Comparison of ENCODE assay signal across 8 cellular contexts in the genomic region with DNA sequence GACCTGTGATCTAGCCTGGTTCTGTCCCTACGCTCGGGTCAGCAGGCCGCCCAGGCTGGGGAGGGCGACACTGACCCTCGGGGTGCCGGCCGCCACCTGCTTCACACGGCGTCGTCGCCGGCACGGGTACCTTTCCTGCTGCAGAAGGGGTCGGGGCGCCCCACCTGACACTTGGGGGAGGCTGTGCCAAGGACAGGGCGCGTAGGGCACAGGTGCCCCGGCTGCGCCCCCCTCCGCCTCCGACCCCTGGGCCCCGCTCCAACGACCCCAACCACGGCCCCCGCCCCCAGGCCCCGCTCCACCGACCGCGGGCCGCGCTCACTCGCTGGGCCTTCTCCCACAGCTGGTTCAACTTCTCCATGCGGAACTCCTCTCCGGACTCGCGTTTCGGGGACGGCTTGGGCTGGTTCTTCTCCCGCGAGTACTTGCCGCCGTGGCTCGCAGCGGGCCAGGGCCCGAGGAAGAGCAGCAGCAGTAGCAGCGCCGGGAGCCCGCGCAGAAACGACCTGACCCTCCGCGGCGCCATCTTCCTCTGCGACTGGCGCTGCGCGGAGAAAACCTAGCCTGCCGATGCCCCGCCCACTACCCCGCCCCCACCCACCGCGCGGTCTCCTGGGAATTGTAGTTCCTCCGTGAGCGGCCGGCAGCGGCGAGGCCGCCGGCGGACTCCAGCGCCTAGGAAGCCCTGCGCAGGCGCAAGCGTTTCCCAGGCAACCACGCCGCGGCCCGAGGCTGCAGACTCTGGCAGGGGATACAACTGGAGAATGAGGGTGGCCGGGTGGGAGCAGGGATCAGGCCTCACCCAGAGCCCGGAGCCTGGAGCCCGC. TPM values are rescaled to one million over a fixed set of nuclear protein-coding genes. Genes with fewer than 3 reads are reported as not detected.
DNase-seq lines count a peak whose midpoint lies in the region; ATAC-seq and TF ChIP-seq lines count a peak whose summit lies in the region.

A gene with protein sequence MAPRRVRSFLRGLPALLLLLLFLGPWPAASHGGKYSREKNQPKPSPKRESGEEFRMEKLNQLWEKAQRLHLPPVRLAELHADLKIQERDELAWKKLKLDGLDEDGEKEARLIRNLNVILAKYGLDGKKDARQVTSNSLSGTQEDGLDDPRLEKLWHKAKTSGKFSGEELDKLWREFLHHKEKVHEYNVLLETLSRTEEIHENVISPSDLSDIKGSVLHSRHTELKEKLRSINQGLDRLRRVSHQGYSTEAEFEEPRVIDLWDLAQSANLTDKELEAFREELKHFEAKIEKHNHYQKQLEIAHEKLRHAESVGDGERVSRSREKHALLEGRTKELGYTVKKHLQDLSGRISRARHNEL (minus strand): TSS at position 536 of the 827 bp plus-strand sequence. CDS start 10 bp downstream, at position 526.

- peak within 1 kb of the TSS in 1 of 2 donors; percentile 57 for H3K27ac ChIP-seq in liver (ENCODE audit: low read depth in 1 of 2, low read length in 2 of 2)

- H3K4me1 ChIP-seq in BE2C (no peaks in the 10 kb centered on the region; the same call in 1 of the 2 replicates), liver (ENCODE audit: control insufficient read depth in 4 of 4, insufficient read depth in 4 of 4, low read length in 3 of 4) (peaks cover 11 to 30% (median 17%) of the 10 kb centered on the region in 4 donors)

- no peak for TF ChIP-seq RAD21 in liver (IDR thresholded peaks at IDR 0.05)

- H3K9me3 ChIP-seq in BE2C (no peaks in the 10 kb centered on the region), liver (ENCODE audit: control insufficient read depth in 4 of 4, low read length in 3 of 4) (no peaks in the 10 kb centered on the region)

- WGBS in liver, result under 1% methylated on average over 82 of the region's 82 CpGs

- peak; percentile 75 for ATAC-seq in HG03460 (IDR thresholded peaks at IDR 0.05; ENCODE audit: unreplicated experiment)

- H3K27me3 ChIP-seq in BE2C (no peaks in the 10 kb centered on the region), liver (ENCODE audit: control insufficient read depth in 4 of 4, insufficient read depth in 4 of 4, low read length in 3 of 4) (no peaks in the 10 kb centered on the region)

- H3K4me3 ChIP-seq in BE2C (ENCODE audit: low read depth, low read length) (peak within 1 kb of the TSS; percentile 76), liver (ENCODE audit: low read depth in 1 of 3, low read length in 3 of 3) (peak within 1 kb of the TSS; percentile 65 to 97 (median 92))

- peak; percentile 96 for DNase-seq in BE2C
- peak; percentile 100 for DNase-seq in GM19240 (ENCODE audit: insufficient read length, low spot score)
- peak; percentile 74 for DNase-seq in NCI-H748 (lab: John Stamatoyannopoulos, UW; ENCODE audit: unreplicated experiment)
- peak; percentile 73 to 75 for DNase-seq in activated CD4-positive, alpha-beta T cell treated with anti-CD3 and anti-CD28 coated beads, Interleukin-2, amount 50 U/mL, for 4 hours
- peak; percentile 78 to 90 for DNase-seq in dermis microvascular lymphatic vessel endothelial cell (ENCODE audit: low read depth in 2 of 2)
- peak; percentile 88 for DNase-seq in stimulated activated CD4-positive, alpha-beta T cell treated with anti-CD3 and anti-CD28 coated beads, Interleukin-4, amount 100 ng/mL, for 24 hours

- TF ChIP-seq CTCF in BE2C (IDR thresholded peaks at IDR 0.05; ENCODE audit: low read depth, low read length) (no peak), liver (IDR thresholded peaks at IDR 0.05; ENCODE audit: low read depth, low read length, missing input control) (no peak)

- H3K36me3 ChIP-seq in BE2C (peaks cover 11% of the 10 kb centered on the region; the same call in 1 of the 2 replicates), liver (ENCODE audit: control insufficient read depth in 4 of 4, insufficient read depth in 3 of 4, low read depth in 1 of 4, low read length in 3 of 4) (peaks cover 0 to 5% (median 1%) of the 10 kb centered on the region in 4 donors)

- H3K9ac ChIP-seq in liver (ENCODE audit: low read depth in 1 of 2, low read length in 2 of 2), result peak within 1 kb of the TSS in 1 of 2 donors; percentile 43

TF ChIP-seq in liver, 16 proteins besides CTCF, POLR2A, EP300 and RAD21:
- peak in 1 of 2 donors; percentile 8 for TF ChIP-seq GABPA (IDR thresholded peaks at IDR 0.05 in 1 of 2, conservative IDR thresholded peaks at IDR 0.05 in 1 of 2)
- no peak for TF ChIP-seq HNF4A (conservative IDR thresholded peaks at IDR 0.05)
- no peak for TF ChIP-seq EGR1 (IDR thresholded peaks at IDR 0.05; ENCODE audit: low read depth in 2 of 2)
- TF ChIP-seq, protein P1, sequence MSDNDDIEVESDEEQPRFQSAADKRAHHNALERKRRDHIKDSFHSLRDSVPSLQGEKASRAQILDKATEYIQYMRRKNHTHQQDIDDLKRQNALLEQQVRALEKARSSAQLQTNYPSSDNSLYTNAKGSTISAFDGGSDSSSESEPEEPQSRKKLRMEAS (IDR thresholded peaks at IDR 0.05), result no peak
- no peak for TF ChIP-seq HNF4G (IDR thresholded peaks at IDR 0.05)
- TF ChIP-seq, protein P2, sequence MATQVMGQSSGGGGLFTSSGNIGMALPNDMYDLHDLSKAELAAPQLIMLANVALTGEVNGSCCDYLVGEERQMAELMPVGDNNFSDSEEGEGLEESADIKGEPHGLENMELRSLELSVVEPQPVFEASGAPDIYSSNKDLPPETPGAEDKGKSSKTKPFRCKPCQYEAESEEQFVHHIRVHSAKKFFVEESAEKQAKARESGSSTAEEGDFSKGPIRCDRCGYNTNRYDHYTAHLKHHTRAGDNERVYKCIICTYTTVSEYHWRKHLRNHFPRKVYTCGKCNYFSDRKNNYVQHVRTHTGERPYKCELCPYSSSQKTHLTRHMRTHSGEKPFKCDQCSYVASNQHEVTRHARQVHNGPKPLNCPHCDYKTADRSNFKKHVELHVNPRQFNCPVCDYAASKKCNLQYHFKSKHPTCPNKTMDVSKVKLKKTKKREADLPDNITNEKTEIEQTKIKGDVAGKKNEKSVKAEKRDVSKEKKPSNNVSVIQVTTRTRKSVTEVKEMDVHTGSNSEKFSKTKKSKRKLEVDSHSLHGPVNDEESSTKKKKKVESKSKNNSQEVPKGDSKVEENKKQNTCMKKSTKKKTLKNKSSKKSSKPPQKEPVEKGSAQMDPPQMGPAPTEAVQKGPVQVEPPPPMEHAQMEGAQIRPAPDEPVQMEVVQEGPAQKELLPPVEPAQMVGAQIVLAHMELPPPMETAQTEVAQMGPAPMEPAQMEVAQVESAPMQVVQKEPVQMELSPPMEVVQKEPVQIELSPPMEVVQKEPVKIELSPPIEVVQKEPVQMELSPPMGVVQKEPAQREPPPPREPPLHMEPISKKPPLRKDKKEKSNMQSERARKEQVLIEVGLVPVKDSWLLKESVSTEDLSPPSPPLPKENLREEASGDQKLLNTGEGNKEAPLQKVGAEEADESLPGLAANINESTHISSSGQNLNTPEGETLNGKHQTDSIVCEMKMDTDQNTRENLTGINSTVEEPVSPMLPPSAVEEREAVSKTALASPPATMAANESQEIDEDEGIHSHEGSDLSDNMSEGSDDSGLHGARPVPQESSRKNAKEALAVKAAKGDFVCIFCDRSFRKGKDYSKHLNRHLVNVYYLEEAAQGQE (IDR thresholded peaks at IDR 0.05), result peak; percentile 84
- peak; percentile 94 for TF ChIP-seq YY1 (IDR thresholded peaks at IDR 0.05)
- TF ChIP-seq, protein P3, sequence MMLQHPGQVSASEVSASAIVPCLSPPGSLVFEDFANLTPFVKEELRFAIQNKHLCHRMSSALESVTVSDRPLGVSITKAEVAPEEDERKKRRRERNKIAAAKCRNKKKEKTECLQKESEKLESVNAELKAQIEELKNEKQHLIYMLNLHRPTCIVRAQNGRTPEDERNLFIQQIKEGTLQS (IDR thresholded peaks at IDR 0.05), result no peak
- TF ChIP-seq TAF1 (conservative IDR thresholded peaks at IDR 0.05), result peak; percentile 95
- TF ChIP-seq FOXA1 (IDR thresholded peaks at IDR 0.05), result no peak
- TF ChIP-seq JUND (IDR thresholded peaks at IDR 0.05), result no peak
- TF ChIP-seq RXRA (IDR thresholded peaks at IDR 0.05), result no peak
- no peak for TF ChIP-seq NR2F2 (IDR thresholded peaks at IDR 0.05)
- peak; percentile 49 for TF ChIP-seq SP1 (IDR thresholded peaks at IDR 0.05)
TF ChIP-seq in liver: peak in this region for 5.

RNA-seq across cellular contexts. Expression of the gene that starts here (rescaled TPM):
- polyA plus RNA-seq in BE2C (2012; ENCODE audit: insufficient read depth, insufficient read length, low read depth), result 74.0 TPM
- total RNA-seq in dermis microvascular lymphatic vessel endothelial cell (30.4 and 74.0 TPM in 2 replicates), liver (100 to 1,000 TPM in 1 of 2 donors, 10 to 100 TPM in 1; 46.1 to 103 TPM)
- polyA plus RNA-seq in liver, result 100 to 1,000 TPM; 113 to 134 TPM
